10 cellular contexts compared by ENCODE assay signal in genomic region chr7:50641442-50642405, GRCh38.
DNase-seq lines count a peak whose midpoint lies in the region; ATAC-seq, FAIRE-seq and TF ChIP-seq lines count a peak whose summit lies in the region.
"Had no signal": no experiment of that assay in that cellular context is flagged by ENCODE, and none has a peak within 500 bp of the region (broad histone marks: within the 10 kb centered on the region; RNA-seq: fewer than 3 reads in every experiment).

No MANE protein-coding gene starts in this region.

- H4K20me1 ChIP-seq in Loucy (ENCODE audit: insufficient read depth, low read length, poor library complexity, severe bottlenecking), result no peaks in the 10 kb centered on the region

- intact Hi-C loops in kidney (cut with DNase I), result no loop called here

- H3K9me3 ChIP-seq in Loucy (ENCODE audit: insufficient read depth, low read depth, low read length) (no peaks in the 10 kb centered on the region), kidney (ENCODE audit: control insufficient read depth in 1 of 2, low read length in 2 of 2) (peaks cover 0 to under 1% of the 10 kb centered on the region in 2 donors)
- H3K9me3 ChIP-seq: ovary had no signal

- FAIRE-seq in kidney (lab: Jason Lieb, UNC), result no peak

- no peaks in the 10 kb centered on the region for H3K9me2 ChIP-seq in Loucy (replicated peaks; ENCODE audit: low read depth, low read length)

- no peak overlapping the region for H3K4me2 ChIP-seq in Loucy (ENCODE audit: low read depth, low read length, poor library complexity, severe bottlenecking)

- no peaks in the 10 kb centered on the region for H3F3A ChIP-seq in Loucy (ENCODE audit: low read depth)

- H3K4me1 ChIP-seq in Loucy (ENCODE audit: insufficient read depth, low read length, poor library complexity, severe bottlenecking) (no peaks in the 10 kb centered on the region), kidney (ENCODE audit: control insufficient read depth in 1 of 2, insufficient read depth in 1 of 2, low read depth in 1 of 2, low read length in 2 of 2) (peaks cover 0 to 11% of the 10 kb centered on the region in 2 donors)

- TF ChIP-seq POLR2A in erythroblast (IDR thresholded peaks at IDR 0.05; ENCODE audit: low read length), result no peak

- TF ChIP-seq CTCF in Loucy (conservative IDR thresholded peaks at IDR 0.05; ENCODE audit: low read length) (peak; percentile 30; the same call in 1 of the 2 replicates), kidney (IDR thresholded peaks at IDR 0.05; ENCODE audit: borderline replicate concordance, extremely low read depth, insufficient read depth) (no peak)

- H3K9ac ChIP-seq in Loucy (ENCODE audit: low read depth, low read length, poor library complexity, severe bottlenecking), result no peak overlapping the region
- no peak overlapping the region for H3K9ac ChIP-seq in kidney (ENCODE audit: low read length in 2 of 2)

- no peaks in the 10 kb centered on the region for H3K79me2 ChIP-seq in Loucy (ENCODE audit: insufficient read depth, low read length)

- no peak overlapping the region for H2AFZ ChIP-seq in Loucy (ENCODE audit: low read length)

- no peaks in the 10 kb centered on the region for H3K27me3 ChIP-seq in Loucy (ENCODE audit: insufficient read depth, low read length, poor library complexity, severe bottlenecking)
- H3K27me3 ChIP-seq: ovary had no signal

- peak in 12 of 14 donors; percentile 34 to 86 (median 74) for DNase-seq in C1 segment of cervical spinal cord (lab: John Stamatoyannopoulos, UW)
- peak; percentile 16 to 18 for DNase-seq in erythroblast (lab: John Stamatoyannopoulos, UW)
- DNase-seq in middle frontal gyrus (ENCODE audit: extremely low spot score, low spot score), result peak; percentile 80
- no peak for DNase-seq in NAMALWA (ENCODE audit: low spot score)
- DNase-seq in stimulated activated CD4-positive, alpha-beta T cell treated with anti-CD3 and anti-CD28 coated beads, Interleukin-4, amount 100 ng/mL, for 4 hours, result no peak
- no peak for DNase-seq in kidney
- DNase-seq: activated B cell treated with CpG ODN at 0.5 μM for 24 hours had no signal

- ATAC-seq in HG02970 (IDR thresholded peaks at IDR 0.05; ENCODE audit: low FRiP score, unreplicated experiment), result no peak

- H3K4me3 ChIP-seq in Loucy (ENCODE audit: low read length, poor library complexity, severe bottlenecking), result no peak overlapping the region
- H3K4me3 ChIP-seq in kidney (ENCODE audit: low read length in 2 of 2), result no peak overlapping the region
- H3K4me3 ChIP-seq: ovary had no signal

- H3K36me3 ChIP-seq in Loucy (ENCODE audit: insufficient read depth, low read length) (no peaks in the 10 kb centered on the region), kidney (ENCODE audit: control insufficient read depth in 1 of 2, insufficient read depth in 2 of 2, low read length in 2 of 2) (no peaks in the 10 kb centered on the region)
- H3K36me3 ChIP-seq: ovary had no signal

- H3K27ac ChIP-seq in kidney (ENCODE audit: low read depth in 2 of 2, low read length in 2 of 2), result peak overlapping the region in 1 of 2 donors; percentile 18
- H3K27ac ChIP-seq: ovary had no signal

Comparison
In these comparisons a context has a peak if more than half of its experiments do, and no peak if none do; other contexts are left out.
1. DNase-seq: peak in C1 segment of cervical spinal cord (12 of 14), erythroblast (2 of 2) and middle frontal gyrus (single experiment); none in NAMALWA (single experiment), stimulated activated CD4-positive, alpha-beta T cell treated with anti-CD3 and anti-CD28 coated beads, Interleukin-4, amount 100 ng/mL, for 4 hours (0 of 2) and kidney (single experiment).